22 cellular contexts compared by ENCODE assay signal in the genomic region with DNA sequence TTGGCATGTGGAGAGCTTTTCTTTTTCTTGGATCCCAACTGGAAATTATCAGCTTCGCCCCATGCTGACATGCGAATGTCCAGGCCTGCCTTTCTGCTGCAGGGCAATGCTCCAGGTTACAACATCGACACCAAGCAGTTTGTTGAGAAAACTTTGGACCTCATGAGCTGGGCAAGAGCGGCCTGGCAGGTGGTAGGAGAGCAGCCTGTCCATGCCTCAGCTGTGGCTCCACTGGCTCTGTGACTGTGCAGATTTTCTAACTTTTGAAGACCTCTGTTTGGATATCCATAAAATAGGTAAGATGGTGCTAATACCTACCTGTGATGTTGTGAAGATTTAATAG. TPM values are rescaled to one million over a fixed set of nuclear protein-coding genes. Genes with fewer than 3 reads are reported as not detected.
"Had no signal": no experiment of that assay in that cellular context is flagged by ENCODE, and none has a peak within 500 bp of the region (broad histone marks: within the 10 kb centered on the region; RNA-seq: fewer than 3 reads in every experiment).

No MANE protein-coding gene starts in this region.

- H3K4me1 ChIP-seq: gastrocnemius medialis, uterus had no signal

- H3K4me1 Mint-ChIP-seq: brain; stimulated activated effector memory CD8-positive, alpha-beta T cell treated with anti-CD3 and anti-CD28 coated beads, Interleukin-12 subunit alpha, Interleukin-12 subunit beta, amount 100 ng/mL, for 72 hours; stimulated activated naive CD8-positive, alpha-beta T cell treated with anti-CD3 and anti-CD28 coated beads, Interleukin-15, amount 100 ng/mL, for 72 hours had no signal

- H3K4me3 ChIP-seq: gastrocnemius medialis, transverse colon, uterus had no signal

- DNase-seq: activated CD4-positive, alpha-beta T cell treated with anti-CD3 and anti-CD28 coated beads for 1 hour; activated gamma-delta T cell treated with Interleukin-2 at 50 U/mL for 16 hours; activated T-cell treated with anti-CD3 and anti-CD28 coated beads, Interleukin-2, amount 50 U/mL, for 1 hour; aorta; central memory CD4-positive, alpha-beta T cell; dermis blood vessel endothelial cell; effector CD8-positive, alpha-beta T cell; erythroblast; hippocampal formation; occipital lobe; retina; stimulated activated CD4-positive, alpha-beta T cell treated with anti-CD3 and anti-CD28 coated beads, Interleukin-2, amount 100 ng/mL, for 24 hours; stimulated activated naive CD8-positive, alpha-beta T cell treated with anti-CD3 and anti-CD28 coated beads, Interleukin-15, amount 100 ng/mL, for 72 hours; T-helper 9 cell; transverse colon; uterus had no signal

- H3K9me3 ChIP-seq: gastrocnemius medialis, transverse colon, uterus had no signal

- H3K27me3 ChIP-seq: gastrocnemius medialis, transverse colon, uterus had no signal

- ATAC-seq: activated naive CD4-positive, alpha-beta T cell treated with anti-CD3 and anti-CD28 coated beads, Interleukin-2, amount 50 U/mL, for 72 hours; stimulated activated effector memory CD8-positive, alpha-beta T cell treated with anti-CD3 and anti-CD28 coated beads, Interleukin-12 subunit alpha, Interleukin-12 subunit beta, amount 100 ng/mL, for 72 hours; stimulated activated naive CD8-positive, alpha-beta T cell treated with anti-CD3 and anti-CD28 coated beads, Interleukin-15, amount 100 ng/mL, for 72 hours had no signal

- H3K27me3 Mint-ChIP-seq: brain had no signal

- H3K36me3 Mint-ChIP-seq: activated naive CD4-positive, alpha-beta T cell treated with anti-CD3 and anti-CD28 coated beads, Interleukin-2, amount 50 U/mL, for 72 hours; brain; stimulated activated effector memory CD8-positive, alpha-beta T cell treated with anti-CD3 and anti-CD28 coated beads, Interleukin-12 subunit alpha, Interleukin-12 subunit beta, amount 100 ng/mL, for 72 hours had no signal

- H3K27ac Mint-ChIP-seq: activated naive CD4-positive, alpha-beta T cell treated with anti-CD3 and anti-CD28 coated beads, Interleukin-2, amount 50 U/mL, for 72 hours; brain; stimulated activated effector memory CD8-positive, alpha-beta T cell treated with anti-CD3 and anti-CD28 coated beads, Interleukin-12 subunit alpha, Interleukin-12 subunit beta, amount 100 ng/mL, for 72 hours had no signal

- H3K36me3 ChIP-seq: gastrocnemius medialis, transverse colon, uterus had no signal

- H3K4me3 Mint-ChIP-seq: brain; stimulated activated effector memory CD8-positive, alpha-beta T cell treated with anti-CD3 and anti-CD28 coated beads, Interleukin-12 subunit alpha, Interleukin-12 subunit beta, amount 100 ng/mL, for 72 hours; stimulated activated naive CD8-positive, alpha-beta T cell treated with anti-CD3 and anti-CD28 coated beads, Interleukin-15, amount 100 ng/mL, for 72 hours had no signal

- H3K27ac ChIP-seq: gastrocnemius medialis, transverse colon, uterus had no signal

- H3K9me3 Mint-ChIP-seq: activated naive CD4-positive, alpha-beta T cell treated with anti-CD3 and anti-CD28 coated beads, Interleukin-2, amount 50 U/mL, for 72 hours; stimulated activated naive CD8-positive, alpha-beta T cell treated with anti-CD3 and anti-CD28 coated beads, Interleukin-15, amount 100 ng/mL, for 72 hours had no signal

RNA-seq across cellular contexts. Expression of a gene that starts 41.5 kb away (rescaled TPM):
- total RNA-seq: activated naive CD4-positive, alpha-beta T cell treated with anti-CD3 and anti-CD28 coated beads, Interleukin-2, amount 50 U/mL, for 72 hours; T-helper 1 cell treated with Interleukin-12 subunit alpha and Interleukin-12 subunit beta and Interleukin-4 antibody, amounts not matched to agents 30 ng/mL and 1 ng/mL, for 36 hours had no signal

RNA-seq across cellular contexts. Expression of a gene that starts 51.1 kb away (rescaled TPM):
- polyA plus RNA-seq: neural cell had no signal
